8 cellular contexts compared by ENCODE assay signal in the genomic region with DNA sequence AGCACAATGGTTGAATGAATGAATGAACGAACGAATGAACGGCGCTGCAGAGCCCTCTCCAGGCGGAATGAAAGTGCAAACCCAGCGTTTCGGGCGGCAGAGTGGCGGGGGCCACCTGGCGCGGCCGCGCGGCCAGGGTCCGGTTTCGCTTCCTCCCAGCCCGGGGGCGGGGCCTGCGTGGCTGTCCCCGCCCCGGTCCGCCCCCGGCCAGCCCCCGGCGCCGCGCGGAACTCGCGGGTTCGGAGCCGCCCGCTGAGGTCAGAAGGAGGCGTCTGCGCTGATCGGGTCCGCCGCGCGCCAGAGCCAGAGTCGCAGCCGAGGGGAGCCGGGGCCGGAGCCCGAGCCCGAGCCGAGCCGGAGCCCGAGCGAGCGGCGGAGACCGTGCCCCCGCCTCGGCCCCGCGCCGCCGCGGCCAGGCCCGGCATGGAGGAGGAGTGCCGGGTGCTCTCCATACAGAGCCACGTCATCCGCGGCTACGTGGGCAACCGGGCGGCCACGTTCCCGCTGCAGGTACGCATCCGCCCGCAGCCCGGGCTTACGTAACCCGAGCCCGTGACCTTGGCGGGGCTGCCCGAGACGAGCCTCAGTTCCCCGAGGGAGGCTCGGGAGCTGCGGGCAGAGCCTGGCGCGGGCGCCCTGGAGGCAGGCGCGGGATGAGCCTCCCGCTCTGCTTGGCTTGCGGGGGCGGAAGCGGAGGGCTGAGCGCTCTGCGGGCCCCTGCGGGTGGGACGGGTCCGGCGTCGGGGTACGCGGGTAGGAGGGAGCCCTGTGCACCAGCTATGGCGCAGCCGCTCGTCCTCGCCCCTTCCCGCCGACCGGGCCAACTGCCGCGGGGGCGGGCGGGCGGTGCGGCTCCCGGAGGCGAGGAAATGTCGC. TPM values are rescaled to one million over a fixed set of nuclear protein-coding genes. Genes with fewer than 3 reads are reported as not detected.
DNase-seq lines count a peak whose midpoint lies in the region; ATAC-seq and TF ChIP-seq lines count a peak whose summit lies in the region.

PDXK (plus strand) TSS at position 258 of the 876 bp plus-strand sequence; CDS start at position 424, 166 bp downstream.

- peaks cover 0 to 4% (median 0%) of the 10 kb centered on the region in 4 donors for H3K36me3 ChIP-seq in liver (ENCODE audit: control insufficient read depth in 4 of 4, insufficient read depth in 3 of 4, low read depth in 1 of 4, low read length in 3 of 4)

- peak within 1 kb of the TSS; percentile 96 for H3K4me3 Mint-ChIP-seq in dendritic cell treated with granulocyte-macrophage colony-stimulating factor and Interleukin-4, amounts not matched to agents 40 ng/mL and 50 ng/mL, for 4 days

- TF ChIP-seq RAD21 in liver (IDR thresholded peaks at IDR 0.05) = no peak

- H3K27me3 Mint-ChIP-seq in dendritic cell treated with granulocyte-macrophage colony-stimulating factor and Interleukin-4, amounts not matched to agents 40 ng/mL and 50 ng/mL, for 4 days = peaks cover 23% of the 10 kb centered on the region

- peaks cover 9 to 25% (median 16%) of the 10 kb centered on the region in 4 donors for H3K4me1 ChIP-seq in liver (ENCODE audit: control insufficient read depth in 4 of 4, insufficient read depth in 4 of 4, low read length in 3 of 4)

- peak within 1 kb of the TSS; percentile 26 to 92 for H3K9ac ChIP-seq in liver (ENCODE audit: low read depth in 1 of 2, low read length in 2 of 2)

- H3K27me3 ChIP-seq in liver (ENCODE audit: control insufficient read depth in 4 of 4, insufficient read depth in 4 of 4, low read length in 3 of 4) = no peaks in the 10 kb centered on the region

- peaks cover 47% of the 10 kb centered on the region for H3K36me3 Mint-ChIP-seq in dendritic cell treated with granulocyte-macrophage colony-stimulating factor and Interleukin-4, amounts not matched to agents 40 ng/mL and 50 ng/mL, for 4 days (ENCODE audit: low read depth)

- H3K9me3 Mint-ChIP-seq in dendritic cell treated with granulocyte-macrophage colony-stimulating factor and Interleukin-4, amounts not matched to agents 40 ng/mL and 50 ng/mL, for 4 days = no peaks in the 10 kb centered on the region

- ATAC-seq in GM18868 (IDR thresholded peaks at IDR 0.05; ENCODE audit: unreplicated experiment) = peak; percentile 66
- ATAC-seq in HG03108 (IDR thresholded peaks at IDR 0.05; ENCODE audit: unreplicated experiment) = peak; percentile 55

- no peaks in the 10 kb centered on the region for H3K9me3 ChIP-seq in liver (ENCODE audit: control insufficient read depth in 4 of 4, low read length in 3 of 4)

- intact Hi-C loops in dendritic cell treated with granulocyte-macrophage colony-stimulating factor and Interleukin-4, amounts not matched to agents 40 ng/mL and 50 ng/mL, for 4 days (cut with micrococcal nuclease) = loop anchor here (2.0 kb wide), 1 partner anchor 58 kb away; the partner anchor contains the start of gene CSTB

- peaks cover 71% of the 10 kb centered on the region for H3K4me1 Mint-ChIP-seq in dendritic cell treated with granulocyte-macrophage colony-stimulating factor and Interleukin-4, amounts not matched to agents 40 ng/mL and 50 ng/mL, for 4 days (ENCODE audit: low read depth)

- peak within 1 kb of the TSS; percentile 89 to 97 for H3K27ac ChIP-seq in liver (ENCODE audit: low read depth in 1 of 2, low read length in 2 of 2)

- TF ChIP-seq CTCF in AG09309 (IDR thresholded peaks at IDR 0.05; ENCODE audit: control insufficient read depth, insufficient read depth, low read depth, low read length, missing control alignments) (no peak), liver (IDR thresholded peaks at IDR 0.05; ENCODE audit: low read depth, low read length, missing input control) (no peak)

- peak within 1 kb of the TSS; percentile 91 for H3K27ac Mint-ChIP-seq in dendritic cell treated with granulocyte-macrophage colony-stimulating factor and Interleukin-4, amounts not matched to agents 40 ng/mL and 50 ng/mL, for 4 days

- DNase-seq in AG09309 (ENCODE audit: low read depth) (no peak), NCI-H510A (lab: John Stamatoyannopoulos, UW) (peak; percentile 62)
- DNase-seq in activated CD4-positive, alpha-beta T cell treated with anti-CD3 and anti-CD28 coated beads, Interleukin-2, amount 50 U/mL, for 1 hour = peak; percentile 65
- peak; percentile 73 for DNase-seq in stimulated activated CD4-positive, alpha-beta T cell treated with anti-CD3 and anti-CD28 coated beads, Interleukin-4, amount 100 ng/mL, for 1 hour

- under 1% methylated on average over 117 of the region's 117 CpGs for WGBS in liver

- H3K4me3 ChIP-seq in AG09309 (ENCODE audit: control insufficient read depth, low read depth, low read length) (peak within 1 kb of the TSS; percentile 88), liver (ENCODE audit: low read depth in 1 of 3, low read length in 3 of 3) (peak within 1 kb of the TSS; percentile 83 to 86 (median 83))

TF ChIP-seq in liver, 16 proteins besides CTCF, POLR2A, EP300 and RAD21:
- TF ChIP-seq SP1 (IDR thresholded peaks at IDR 0.05) = no peak
- TF ChIP-seq RXRA (IDR thresholded peaks at IDR 0.05) = no peak
- no peak for TF ChIP-seq ATF3 (IDR thresholded peaks at IDR 0.05)
- TF ChIP-seq, protein P1, sequence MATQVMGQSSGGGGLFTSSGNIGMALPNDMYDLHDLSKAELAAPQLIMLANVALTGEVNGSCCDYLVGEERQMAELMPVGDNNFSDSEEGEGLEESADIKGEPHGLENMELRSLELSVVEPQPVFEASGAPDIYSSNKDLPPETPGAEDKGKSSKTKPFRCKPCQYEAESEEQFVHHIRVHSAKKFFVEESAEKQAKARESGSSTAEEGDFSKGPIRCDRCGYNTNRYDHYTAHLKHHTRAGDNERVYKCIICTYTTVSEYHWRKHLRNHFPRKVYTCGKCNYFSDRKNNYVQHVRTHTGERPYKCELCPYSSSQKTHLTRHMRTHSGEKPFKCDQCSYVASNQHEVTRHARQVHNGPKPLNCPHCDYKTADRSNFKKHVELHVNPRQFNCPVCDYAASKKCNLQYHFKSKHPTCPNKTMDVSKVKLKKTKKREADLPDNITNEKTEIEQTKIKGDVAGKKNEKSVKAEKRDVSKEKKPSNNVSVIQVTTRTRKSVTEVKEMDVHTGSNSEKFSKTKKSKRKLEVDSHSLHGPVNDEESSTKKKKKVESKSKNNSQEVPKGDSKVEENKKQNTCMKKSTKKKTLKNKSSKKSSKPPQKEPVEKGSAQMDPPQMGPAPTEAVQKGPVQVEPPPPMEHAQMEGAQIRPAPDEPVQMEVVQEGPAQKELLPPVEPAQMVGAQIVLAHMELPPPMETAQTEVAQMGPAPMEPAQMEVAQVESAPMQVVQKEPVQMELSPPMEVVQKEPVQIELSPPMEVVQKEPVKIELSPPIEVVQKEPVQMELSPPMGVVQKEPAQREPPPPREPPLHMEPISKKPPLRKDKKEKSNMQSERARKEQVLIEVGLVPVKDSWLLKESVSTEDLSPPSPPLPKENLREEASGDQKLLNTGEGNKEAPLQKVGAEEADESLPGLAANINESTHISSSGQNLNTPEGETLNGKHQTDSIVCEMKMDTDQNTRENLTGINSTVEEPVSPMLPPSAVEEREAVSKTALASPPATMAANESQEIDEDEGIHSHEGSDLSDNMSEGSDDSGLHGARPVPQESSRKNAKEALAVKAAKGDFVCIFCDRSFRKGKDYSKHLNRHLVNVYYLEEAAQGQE (IDR thresholded peaks at IDR 0.05) = no peak
- TF ChIP-seq, protein P2, sequence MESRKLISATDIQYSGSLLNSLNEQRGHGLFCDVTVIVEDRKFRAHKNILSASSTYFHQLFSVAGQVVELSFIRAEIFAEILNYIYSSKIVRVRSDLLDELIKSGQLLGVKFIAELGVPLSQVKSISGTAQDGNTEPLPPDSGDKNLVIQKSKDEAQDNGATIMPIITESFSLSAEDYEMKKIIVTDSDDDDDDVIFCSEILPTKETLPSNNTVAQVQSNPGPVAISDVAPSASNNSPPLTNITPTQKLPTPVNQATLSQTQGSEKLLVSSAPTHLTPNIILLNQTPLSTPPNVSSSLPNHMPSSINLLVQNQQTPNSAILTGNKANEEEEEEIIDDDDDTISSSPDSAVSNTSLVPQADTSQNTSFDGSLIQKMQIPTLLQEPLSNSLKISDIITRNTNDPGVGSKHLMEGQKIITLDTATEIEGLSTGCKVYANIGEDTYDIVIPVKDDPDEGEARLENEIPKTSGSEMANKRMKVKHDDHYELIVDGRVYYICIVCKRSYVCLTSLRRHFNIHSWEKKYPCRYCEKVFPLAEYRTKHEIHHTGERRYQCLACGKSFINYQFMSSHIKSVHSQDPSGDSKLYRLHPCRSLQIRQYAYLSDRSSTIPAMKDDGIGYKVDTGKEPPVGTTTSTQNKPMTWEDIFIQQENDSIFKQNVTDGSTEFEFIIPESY (IDR thresholded peaks at IDR 0.05) = no peak
- TF ChIP-seq NR2F2 (IDR thresholded peaks at IDR 0.05) = no peak
- no peak for TF ChIP-seq HNF4G (IDR thresholded peaks at IDR 0.05)

RNA-seq across cellular contexts. Expression of gene PDXK, which starts in this region (rescaled TPM):
- total RNA-seq in liver = 100 to 1,000 TPM in 1 of 2 donors, 10 to 100 TPM in 1; 20.5 to 104 TPM
- 10 to 100 TPM; 34.7 to 35.0 TPM for polyA plus RNA-seq in liver
